1 cellular context compared by ENCODE assay signal in the genomic region with DNA sequence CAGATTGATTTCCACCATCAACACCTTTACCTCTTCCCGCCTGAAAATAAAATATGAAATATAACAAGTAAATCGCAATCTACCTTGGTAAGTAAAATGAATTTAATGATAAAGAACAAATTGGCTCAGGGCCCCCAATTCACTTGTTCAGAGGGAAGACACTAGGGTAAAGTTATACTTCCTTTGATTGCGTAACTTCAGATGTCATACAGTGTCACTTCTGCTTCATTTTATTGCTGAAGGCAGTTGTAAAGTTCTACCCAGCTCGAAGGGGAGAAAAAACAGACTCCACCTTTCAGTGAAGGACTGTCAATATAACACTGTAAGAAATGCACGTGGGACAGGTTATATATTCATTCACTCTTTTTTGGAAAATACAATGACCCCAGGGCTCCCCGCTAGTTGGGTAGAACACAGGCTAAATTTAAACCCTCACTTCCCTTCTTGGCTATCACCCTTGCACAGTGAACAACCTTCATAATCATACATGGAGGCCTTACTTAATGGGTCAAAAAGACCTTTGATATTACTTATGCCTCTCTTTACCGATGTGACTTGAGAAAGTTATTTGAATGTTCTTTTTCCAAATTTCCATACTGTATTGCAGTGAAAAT.
TF ChIP-seq lines count a peak whose summit lies in the region.

No MANE protein-coding gene starts in this region.

TF ChIP-seq in K562, 482 proteins besides CTCF, POLR2A, EP300 and RAD21 (continued from another document and continues in another):
- TF ChIP-seq, protein P1, sequence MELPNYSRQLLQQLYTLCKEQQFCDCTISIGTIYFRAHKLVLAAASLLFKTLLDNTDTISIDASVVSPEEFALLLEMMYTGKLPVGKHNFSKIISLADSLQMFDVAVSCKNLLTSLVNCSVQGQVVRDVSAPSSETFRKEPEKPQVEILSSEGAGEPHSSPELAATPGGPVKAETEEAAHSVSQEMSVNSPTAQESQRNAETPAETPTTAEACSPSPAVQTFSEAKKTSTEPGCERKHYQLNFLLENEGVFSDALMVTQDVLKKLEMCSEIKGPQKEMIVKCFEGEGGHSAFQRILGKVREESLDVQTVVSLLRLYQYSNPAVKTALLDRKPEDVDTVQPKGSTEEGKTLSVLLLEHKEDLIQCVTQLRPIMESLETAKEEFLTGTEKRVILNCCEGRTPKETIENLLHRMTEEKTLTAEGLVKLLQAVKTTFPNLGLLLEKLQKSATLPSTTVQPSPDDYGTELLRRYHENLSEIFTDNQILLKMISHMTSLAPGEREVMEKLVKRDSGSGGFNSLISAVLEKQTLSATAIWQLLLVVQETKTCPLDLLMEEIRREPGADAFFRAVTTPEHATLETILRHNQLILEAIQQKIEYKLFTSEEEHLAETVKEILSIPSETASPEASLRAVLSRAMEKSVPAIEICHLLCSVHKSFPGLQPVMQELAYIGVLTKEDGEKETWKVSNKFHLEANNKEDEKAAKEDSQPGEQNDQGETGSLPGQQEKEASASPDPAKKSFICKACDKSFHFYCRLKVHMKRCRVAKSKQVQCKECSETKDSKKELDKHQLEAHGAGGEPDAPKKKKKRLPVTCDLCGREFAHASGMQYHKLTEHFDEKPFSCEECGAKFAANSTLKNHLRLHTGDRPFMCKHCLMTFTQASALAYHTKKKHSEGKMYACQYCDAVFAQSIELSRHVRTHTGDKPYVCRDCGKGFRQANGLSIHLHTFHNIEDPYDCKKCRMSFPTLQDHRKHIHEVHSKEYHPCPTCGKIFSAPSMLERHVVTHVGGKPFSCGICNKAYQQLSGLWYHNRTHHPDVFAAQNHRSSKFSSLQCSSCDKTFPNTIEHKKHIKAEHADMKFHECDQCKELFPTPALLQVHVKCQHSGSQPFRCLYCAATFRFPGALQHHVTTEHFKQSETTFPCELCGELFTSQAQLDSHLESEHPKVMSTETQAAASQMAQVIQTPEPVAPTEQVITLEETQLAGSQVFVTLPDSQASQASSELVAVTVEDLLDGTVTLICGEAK (IDR thresholded peaks at IDR 0.05): no peak
- TF ChIP-seq, protein P1 (CRISPR knock-in tag; IDR thresholded peaks at IDR 0.05): no peak
- no peak for TF ChIP-seq ZNF696 (CRISPR knock-in tag; conservative IDR thresholded peaks at IDR 0.05)
- TF ChIP-seq, protein P2, sequence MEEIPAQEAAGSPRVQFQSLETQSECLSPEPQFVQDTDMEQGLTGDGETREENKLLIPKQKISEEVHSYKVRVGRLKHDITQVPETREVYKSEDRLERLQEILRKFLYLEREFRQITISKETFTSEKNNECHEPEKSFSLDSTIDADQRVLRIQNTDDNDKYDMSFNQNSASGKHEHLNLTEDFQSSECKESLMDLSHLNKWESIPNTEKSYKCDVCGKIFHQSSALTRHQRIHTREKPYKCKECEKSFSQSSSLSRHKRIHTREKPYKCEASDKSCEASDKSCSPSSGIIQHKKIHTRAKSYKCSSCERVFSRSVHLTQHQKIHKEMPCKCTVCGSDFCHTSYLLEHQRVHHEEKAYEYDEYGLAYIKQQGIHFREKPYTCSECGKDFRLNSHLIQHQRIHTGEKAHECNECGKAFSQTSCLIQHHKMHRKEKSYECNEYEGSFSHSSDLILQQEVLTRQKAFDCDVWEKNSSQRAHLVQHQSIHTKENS (CRISPR knock-in tag; IDR thresholded peaks at IDR 0.05): no peak
- TF ChIP-seq, protein P3, sequence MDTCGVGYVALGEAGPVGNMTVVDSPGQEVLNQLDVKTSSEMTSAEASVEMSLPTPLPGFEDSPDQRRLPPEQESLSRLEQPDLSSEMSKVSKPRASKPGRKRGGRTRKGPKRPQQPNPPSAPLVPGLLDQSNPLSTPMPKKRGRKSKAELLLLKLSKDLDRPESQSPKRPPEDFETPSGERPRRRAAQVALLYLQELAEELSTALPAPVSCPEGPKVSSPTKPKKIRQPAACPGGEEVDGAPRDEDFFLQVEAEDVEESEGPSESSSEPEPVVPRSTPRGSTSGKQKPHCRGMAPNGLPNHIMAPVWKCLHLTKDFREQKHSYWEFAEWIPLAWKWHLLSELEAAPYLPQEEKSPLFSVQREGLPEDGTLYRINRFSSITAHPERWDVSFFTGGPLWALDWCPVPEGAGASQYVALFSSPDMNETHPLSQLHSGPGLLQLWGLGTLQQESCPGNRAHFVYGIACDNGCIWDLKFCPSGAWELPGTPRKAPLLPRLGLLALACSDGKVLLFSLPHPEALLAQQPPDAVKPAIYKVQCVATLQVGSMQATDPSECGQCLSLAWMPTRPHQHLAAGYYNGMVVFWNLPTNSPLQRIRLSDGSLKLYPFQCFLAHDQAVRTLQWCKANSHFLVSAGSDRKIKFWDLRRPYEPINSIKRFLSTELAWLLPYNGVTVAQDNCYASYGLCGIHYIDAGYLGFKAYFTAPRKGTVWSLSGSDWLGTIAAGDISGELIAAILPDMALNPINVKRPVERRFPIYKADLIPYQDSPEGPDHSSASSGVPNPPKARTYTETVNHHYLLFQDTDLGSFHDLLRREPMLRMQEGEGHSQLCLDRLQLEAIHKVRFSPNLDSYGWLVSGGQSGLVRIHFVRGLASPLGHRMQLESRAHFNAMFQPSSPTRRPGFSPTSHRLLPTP (IDR thresholded peaks at IDR 0.05; ENCODE audit: borderline replicate concordance, extremely low read depth, insufficient read length): no peak
- no peak for TF ChIP-seq MAFG (tag; conservative IDR thresholded peaks at IDR 0.05)
- TF ChIP-seq, protein P4, sequence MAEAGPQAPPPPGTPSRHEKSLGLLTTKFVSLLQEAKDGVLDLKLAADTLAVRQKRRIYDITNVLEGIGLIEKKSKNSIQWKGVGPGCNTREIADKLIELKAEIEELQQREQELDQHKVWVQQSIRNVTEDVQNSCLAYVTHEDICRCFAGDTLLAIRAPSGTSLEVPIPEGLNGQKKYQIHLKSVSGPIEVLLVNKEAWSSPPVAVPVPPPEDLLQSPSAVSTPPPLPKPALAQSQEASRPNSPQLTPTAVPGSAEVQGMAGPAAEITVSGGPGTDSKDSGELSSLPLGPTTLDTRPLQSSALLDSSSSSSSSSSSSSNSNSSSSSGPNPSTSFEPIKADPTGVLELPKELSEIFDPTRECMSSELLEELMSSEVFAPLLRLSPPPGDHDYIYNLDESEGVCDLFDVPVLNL (CRISPR knock-in tag; IDR thresholded peaks at IDR 0.05; ENCODE audit: low read depth): no peak
- TF ChIP-seq ZNF444 (CRISPR knock-in tag; IDR thresholded peaks at IDR 0.05): no peak
- peak; percentile 94 for TF ChIP-seq CEBPG (CRISPR knock-in tag; IDR thresholded peaks at IDR 0.05)
- TF ChIP-seq CEBPG (tag; conservative IDR thresholded peaks at IDR 0.05 in 1 of 2, IDR thresholded peaks at IDR 0.05 in 1 of 2): peak; percentile 96 to 99
- no peak for TF ChIP-seq U2AF2 (optimal IDR thresholded peaks at IDR 0.05; ENCODE audit: low read depth, low read length)
- no peak for TF ChIP-seq ZNF197 (CRISPR knock-in tag; IDR thresholded peaks at IDR 0.05; ENCODE audit: low read depth)
- TF ChIP-seq NR3C1 (CRISPR knock-in tag; IDR thresholded peaks at IDR 0.05): no peak
- no peak for TF ChIP-seq RB1 (IDR thresholded peaks at IDR 0.05; ENCODE audit: low read depth)
- TF ChIP-seq TBP (optimal IDR thresholded peaks at IDR 0.05; ENCODE audit: low read depth, low read length): no peak
- TF ChIP-seq, protein P5, sequence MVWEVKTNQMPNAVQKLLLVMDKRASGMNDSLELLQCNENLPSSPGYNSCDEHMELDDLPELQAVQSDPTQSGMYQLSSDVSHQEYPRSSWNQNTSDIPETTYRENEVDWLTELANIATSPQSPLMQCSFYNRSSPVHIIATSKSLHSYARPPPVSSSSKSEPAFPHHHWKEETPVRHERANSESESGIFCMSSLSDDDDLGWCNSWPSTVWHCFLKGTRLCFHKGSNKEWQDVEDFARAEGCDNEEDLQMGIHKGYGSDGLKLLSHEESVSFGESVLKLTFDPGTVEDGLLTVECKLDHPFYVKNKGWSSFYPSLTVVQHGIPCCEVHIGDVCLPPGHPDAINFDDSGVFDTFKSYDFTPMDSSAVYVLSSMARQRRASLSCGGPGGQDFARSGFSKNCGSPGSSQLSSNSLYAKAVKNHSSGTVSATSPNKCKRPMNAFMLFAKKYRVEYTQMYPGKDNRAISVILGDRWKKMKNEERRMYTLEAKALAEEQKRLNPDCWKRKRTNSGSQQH (CRISPR knock-in tag; IDR thresholded peaks at IDR 0.05): no peak
- no peak for TF ChIP-seq KHSRP (IDR thresholded peaks at IDR 0.05)
- TF ChIP-seq, protein P6, sequence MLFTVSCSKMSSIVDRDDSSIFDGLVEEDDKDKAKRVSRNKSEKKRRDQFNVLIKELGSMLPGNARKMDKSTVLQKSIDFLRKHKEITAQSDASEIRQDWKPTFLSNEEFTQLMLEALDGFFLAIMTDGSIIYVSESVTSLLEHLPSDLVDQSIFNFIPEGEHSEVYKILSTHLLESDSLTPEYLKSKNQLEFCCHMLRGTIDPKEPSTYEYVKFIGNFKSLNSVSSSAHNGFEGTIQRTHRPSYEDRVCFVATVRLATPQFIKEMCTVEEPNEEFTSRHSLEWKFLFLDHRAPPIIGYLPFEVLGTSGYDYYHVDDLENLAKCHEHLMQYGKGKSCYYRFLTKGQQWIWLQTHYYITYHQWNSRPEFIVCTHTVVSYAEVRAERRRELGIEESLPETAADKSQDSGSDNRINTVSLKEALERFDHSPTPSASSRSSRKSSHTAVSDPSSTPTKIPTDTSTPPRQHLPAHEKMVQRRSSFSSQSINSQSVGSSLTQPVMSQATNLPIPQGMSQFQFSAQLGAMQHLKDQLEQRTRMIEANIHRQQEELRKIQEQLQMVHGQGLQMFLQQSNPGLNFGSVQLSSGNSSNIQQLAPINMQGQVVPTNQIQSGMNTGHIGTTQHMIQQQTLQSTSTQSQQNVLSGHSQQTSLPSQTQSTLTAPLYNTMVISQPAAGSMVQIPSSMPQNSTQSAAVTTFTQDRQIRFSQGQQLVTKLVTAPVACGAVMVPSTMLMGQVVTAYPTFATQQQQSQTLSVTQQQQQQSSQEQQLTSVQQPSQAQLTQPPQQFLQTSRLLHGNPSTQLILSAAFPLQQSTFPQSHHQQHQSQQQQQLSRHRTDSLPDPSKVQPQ (CRISPR knock-in tag; IDR thresholded peaks at IDR 0.05; ENCODE audit: borderline replicate concordance): no peak
- TF ChIP-seq, protein P7, sequence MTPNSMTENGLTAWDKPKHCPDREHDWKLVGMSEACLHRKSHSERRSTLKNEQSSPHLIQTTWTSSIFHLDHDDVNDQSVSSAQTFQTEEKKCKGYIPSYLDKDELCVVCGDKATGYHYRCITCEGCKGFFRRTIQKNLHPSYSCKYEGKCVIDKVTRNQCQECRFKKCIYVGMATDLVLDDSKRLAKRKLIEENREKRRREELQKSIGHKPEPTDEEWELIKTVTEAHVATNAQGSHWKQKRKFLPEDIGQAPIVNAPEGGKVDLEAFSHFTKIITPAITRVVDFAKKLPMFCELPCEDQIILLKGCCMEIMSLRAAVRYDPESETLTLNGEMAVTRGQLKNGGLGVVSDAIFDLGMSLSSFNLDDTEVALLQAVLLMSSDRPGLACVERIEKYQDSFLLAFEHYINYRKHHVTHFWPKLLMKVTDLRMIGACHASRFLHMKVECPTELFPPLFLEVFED (CRISPR knock-in tag; conservative IDR thresholded peaks at IDR 0.05): no peak
- no peak for TF ChIP-seq MTA3 (IDR thresholded peaks at IDR 0.05; ENCODE audit: borderline replicate concordance)
- TF ChIP-seq, protein P8, sequence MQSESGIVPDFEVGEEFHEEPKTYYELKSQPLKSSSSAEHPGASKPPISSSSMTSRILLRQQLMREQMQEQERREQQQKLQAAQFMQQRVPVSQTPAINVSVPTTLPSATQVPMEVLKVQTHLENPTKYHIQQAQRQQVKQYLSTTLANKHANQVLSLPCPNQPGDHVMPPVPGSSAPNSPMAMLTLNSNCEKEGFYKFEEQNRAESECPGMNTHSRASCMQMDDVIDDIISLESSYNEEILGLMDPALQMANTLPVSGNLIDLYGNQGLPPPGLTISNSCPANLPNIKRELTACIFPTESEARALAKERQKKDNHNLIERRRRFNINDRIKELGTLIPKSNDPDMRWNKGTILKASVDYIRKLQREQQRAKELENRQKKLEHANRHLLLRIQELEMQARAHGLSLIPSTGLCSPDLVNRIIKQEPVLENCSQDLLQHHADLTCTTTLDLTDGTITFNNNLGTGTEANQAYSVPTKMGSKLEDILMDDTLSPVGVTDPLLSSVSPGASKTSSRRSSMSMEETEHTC (IDR thresholded peaks at IDR 0.05): no peak
- no peak for TF ChIP-seq FUS (optimal IDR thresholded peaks at IDR 0.05; ENCODE audit: low read depth, low read length)
- no peak for TF ChIP-seq GABPB2 (CRISPR knock-in tag; conservative IDR thresholded peaks at IDR 0.05)
